Comparison of ENCODE assay signal across 8 cellular contexts in genomic region chrX:38561126-38561868, GRCh38. TPM values are rescaled to one million over a fixed set of nuclear protein-coding genes. Genes with fewer than 3 reads are reported as not detected.
DNase-seq lines count a peak whose midpoint lies in the region; ATAC-seq and TF ChIP-seq lines count a peak whose summit lies in the region.

Gene TSPAN7 (plus strand): TSS chrX:38561542. CDS start chrX:38561547, 5 bp downstream.

- DNase-seq in GM13976 (ENCODE audit: low spot score) (peak; percentile 78), NCI-H446 treated with DMSO at 0.1 percent for 48 hours (lab: John Stamatoyannopoulos, UW) (peak; percentile 63), dorsolateral prefrontal cortex (peak; percentile 67 to 86 (median 74)), lower leg skin (ENCODE audit: low spot score in 2 of 2) (peak; percentile 48 to 94), HCEC 1CT (no peak)
- peak; percentile 76 for DNase-seq in activated CD4-positive, alpha-beta memory T cell treated with anti-CD3 and anti-CD28 coated beads, Interleukin-2, amount 10 ng/mL, durations not matched to agents 7 days and 5 days
- peak; percentile 54 to 74 for DNase-seq in stimulated activated CD4-positive, alpha-beta T cell treated with anti-CD3 and anti-CD28 coated beads, Interleukin-2, amount 100 ng/mL, for 48 hours

- H3K27ac Mint-ChIP-seq in activated CD4-positive, alpha-beta memory T cell treated with anti-CD3 and anti-CD28 coated beads, Interleukin-2, amount 10 ng/mL, durations not matched to agents 7 days and 5 days, result no peak within 1 kb of the TSS

- TF ChIP-seq POLR2A in lower leg skin (IDR thresholded peaks at IDR 0.05), result no peak

- H3K9me3 Mint-ChIP-seq in activated CD4-positive, alpha-beta memory T cell treated with anti-CD3 and anti-CD28 coated beads, Interleukin-2, amount 10 ng/mL, durations not matched to agents 7 days and 5 days, result no peaks in the 10 kb centered on the region

- peak within 1 kb of the TSS; percentile 35 to 78 (median 65) for H3K4me3 ChIP-seq in dorsolateral prefrontal cortex
- H3K4me3 ChIP-seq in lower leg skin (ENCODE audit: low read depth, poor library complexity, severe bottlenecking), result peak within 1 kb of the TSS; percentile 23

- H3K27me3 Mint-ChIP-seq in activated CD4-positive, alpha-beta memory T cell treated with anti-CD3 and anti-CD28 coated beads, Interleukin-2, amount 10 ng/mL, durations not matched to agents 7 days and 5 days, result peaks cover 8% of the 10 kb centered on the region

- peaks cover 0 to 50% (median 9%) of the 10 kb centered on the region in 45 donors for H3K27me3 ChIP-seq in dorsolateral prefrontal cortex

- CTCF ChIA-PET in activated CD4-positive, alpha-beta memory T cell treated with anti-CD3 and anti-CD28 coated beads, Interleukin-2, amount 10 ng/mL, durations not matched to agents 7 days and 5 days (lab: Charles Lee), result no interaction called here

- TF ChIP-seq CTCF in GM13976 (IDR thresholded peaks at IDR 0.05; ENCODE audit: borderline replicate concordance, control extremely low read depth, extremely low read depth, insufficient read depth, missing control alignments) (no peak), dorsolateral prefrontal cortex (IDR thresholded peaks at IDR 0.05 in 54 of 56, conservative IDR thresholded peaks at IDR 0.05 in 2 of 56; ENCODE audit: low read depth in 1 of 56, partially characterized antibody in 56 of 56) (peak in 10 of 56 donors; percentile 8 to 38 (median 24)), lower leg skin (IDR thresholded peaks at IDR 0.05) (no peak)

- H3K36me3 Mint-ChIP-seq in activated CD4-positive, alpha-beta memory T cell treated with anti-CD3 and anti-CD28 coated beads, Interleukin-2, amount 10 ng/mL, durations not matched to agents 7 days and 5 days (ENCODE audit: low read depth), result no peaks in the 10 kb centered on the region

- H3K27ac ChIP-seq in dorsolateral prefrontal cortex, result peak within 1 kb of the TSS in 57 of 59 donors; percentile 20 to 88 (median 72)

- intact Hi-C loops in dorsolateral prefrontal cortex (cut with DNase I) (loop anchor here in 1 of 2 donors (5.0 kb wide), 1 partner anchor 91 kb away; no protein-coding TSS in a partner anchor), lower leg skin (cut with DNase I; ENCODE audit: low total_unique reads) (no loop called here)

- peak within 1 kb of the TSS; percentile 67 for H3K4me3 Mint-ChIP-seq in activated CD4-positive, alpha-beta memory T cell treated with anti-CD3 and anti-CD28 coated beads, Interleukin-2, amount 10 ng/mL, durations not matched to agents 7 days and 5 days

- in situ Hi-C loops in GM13976 (cut with MboI; ENCODE audit: low sequenced_read_pairs, unreplicated experiment), result no loop called here

- peaks cover 3% of the 10 kb centered on the region for H3K4me1 Mint-ChIP-seq in activated CD4-positive, alpha-beta memory T cell treated with anti-CD3 and anti-CD28 coated beads, Interleukin-2, amount 10 ng/mL, durations not matched to agents 7 days and 5 days

- POLR2A ChIA-PET in activated CD4-positive, alpha-beta memory T cell treated with anti-CD3 and anti-CD28 coated beads, Interleukin-2, amount 10 ng/mL, durations not matched to agents 7 days and 5 days (lab: Charles Lee), result no interaction called here

- peak; percentile 73 for ATAC-seq in HG03175 (IDR thresholded peaks at IDR 0.05; ENCODE audit: unreplicated experiment)

- 0 to 44% methylated on average over 10 to 45 of the region's 78 CpGs for WGBS in lower leg skin, 2 donors

RNA-seq across cellular contexts. Expression of gene TSPAN7, which starts in this region (rescaled TPM):
- total RNA-seq in activated CD4-positive, alpha-beta memory T cell treated with anti-CD3 and anti-CD28 coated beads, Interleukin-2, amount 10 ng/mL, durations not matched to agents 7 days and 5 days, result under 1 TPM; 0.23 to 0.28 TPM
- total RNA-seq in dorsolateral prefrontal cortex (100 to 1,000 TPM; 204 to 737 (median 578) TPM), lower leg skin (10 to 100 TPM in 3 of 4 donors, 1 to 10 TPM in 1; 7.0 to 31.3 (median 14.4) TPM)

Comparison
In these comparisons a context has a peak if more than half of its experiments do, and no peak if none do; other contexts are left out.
1. RNA of gene TSPAN7 (total RNA-seq): 204 to 737 TPM in dorsolateral prefrontal cortex; 7.0 to 31.3 TPM in lower leg skin and 0.23 to 0.28 TPM in activated CD4-positive, alpha-beta memory T cell treated with anti-CD3 and anti-CD28 coated beads, Interleukin-2, amount 10 ng/mL, durations not matched to agents 7 days and 5 days; every median in the first group is over 4 times any median in the second.
2. Peak in DNase-seq in activated CD4-positive, alpha-beta memory T cell treated with anti-CD3 and anti-CD28 coated beads, Interleukin-2, amount 10 ng/mL, durations not matched to agents 7 days and 5 days; RNA of the gene not detected or under 1 TPM.